8 cellular contexts compared by ENCODE assay signal in genomic region chr10:71851630-71852095, GRCh38. TPM values are rescaled to one million over a fixed set of nuclear protein-coding genes. Genes with fewer than 3 reads are reported as not detected.
DNase-seq lines count a peak whose midpoint lies in the region; ATAC-seq and TF ChIP-seq lines count a peak whose summit lies in the region.
"Not testable (repeated sequence)": the region's sequence is repeated elsewhere in the genome, so short reads cannot be mapped to it uniquely, and the experiment has no call there.

No MANE protein-coding gene starts in this region.

- H3K27ac ChIP-seq in ACC112 (ENCODE audit: low read depth, low read length), result not testable (repeated sequence)
- H3K27ac ChIP-seq in HL-60 (replicated peaks), result peak overlapping the region; percentile 50
- peak overlapping the region; percentile 97 for H3K27ac ChIP-seq in ascending aorta

- H3K4me3 ChIP-seq in ACC112 (ENCODE audit: low read depth, low read length) (peak overlapping the region; percentile 100; the same call in 1 of the 2 replicates), HL-60 (replicated peaks; ENCODE audit: insufficient read depth, low read length) (peak overlapping the region; percentile 13; the same call in 1 of the 2 replicates), ascending aorta (peak overlapping the region; percentile 93 to 97), fibroblast of pulmonary artery (replicated peaks; ENCODE audit: low read depth, low read length) (peak overlapping the region; percentile 82), mononuclear cell (ENCODE audit: low read length) (peak overlapping the region; percentile 98), skeletal muscle satellite cell (ENCODE audit: low read length) (peak overlapping the region; percentile 53)

- peak overlapping the region; percentile 59 for H3K9ac ChIP-seq in skeletal muscle satellite cell (ENCODE audit: low read depth, low read length)

- not testable (repeated sequence) for DNase-seq in HL-60 (ENCODE audit: low read depth in 1 of 2, low spot score in 1 of 2); ascending aorta (ENCODE audit: low spot score in 2 of 2); fibroblast of pulmonary artery (ENCODE audit: low read depth)
- DNase-seq in SKM-1 treated with dmso at 0.1 percent for 144 hours (lab: John Stamatoyannopoulos, UW; ENCODE audit: unreplicated experiment), result peak; percentile 79

- peak; percentile 10 for ATAC-seq in GM19328 (IDR thresholded peaks at IDR 0.05; ENCODE audit: unreplicated experiment)

- peaks cover 44% of the 10 kb centered on the region for H3K79me2 ChIP-seq in ACC112 (ENCODE audit: control insufficient read depth, insufficient read depth, low read length, unreplicated experiment)

- H3K4me2 ChIP-seq in skeletal muscle satellite cell (ENCODE audit: low read length), result peak overlapping the region; percentile 76

- intact Hi-C loops in ascending aorta (cut with DNase I), result loop anchor here (1.0 to 10.0 kb wide), 3 partner anchors 9 to 637 kb away; partner anchors contain the start of gene UNC5B

- not testable (repeated sequence) for H2AFZ ChIP-seq in ACC112 (ENCODE audit: low read length, unreplicated experiment)

- not testable (repeated sequence) for H3K36me3 ChIP-seq in ACC112 (ENCODE audit: insufficient read depth, low read length); ascending aorta; skeletal muscle satellite cell (ENCODE audit: insufficient read depth, low read length)

- TF ChIP-seq CTCF in HL-60 (IDR thresholded peaks at IDR 0.05; ENCODE audit: insufficient read depth, low read length); ascending aorta (IDR thresholded peaks at IDR 0.05); fibroblast of pulmonary artery (IDR thresholded peaks at IDR 0.05; ENCODE audit: low read length, missing control alignments): not testable (repeated sequence)

- not testable (repeated sequence) for H3K9me3 ChIP-seq in ascending aorta; mononuclear cell (ENCODE audit: low read depth, low read length); skeletal muscle satellite cell (replicated peaks; ENCODE audit: low read length)

- H3K27me3 ChIP-seq in ACC112 (ENCODE audit: insufficient read depth, low read length); HL-60 (ENCODE audit: insufficient read depth, poor library complexity, severe bottlenecking); ascending aorta; mononuclear cell (ENCODE audit: insufficient read depth, low read length); skeletal muscle satellite cell (ENCODE audit: control insufficient read depth, insufficient read depth, low read length): not testable (repeated sequence)

- H3K4me1 ChIP-seq in ACC112 (ENCODE audit: control insufficient read depth, insufficient read depth, low read length, unreplicated experiment) (peaks cover 17% of the 10 kb centered on the region), ascending aorta (peaks cover 0 to 25% of the 10 kb centered on the region in 2 donors), mononuclear cell (ENCODE audit: insufficient read depth, low read length) (peaks cover 54% of the 10 kb centered on the region), skeletal muscle satellite cell (ENCODE audit: control insufficient read depth, insufficient read depth, low read length) (peaks cover 26% of the 10 kb centered on the region)

RNA-seq across cellular contexts. Expression of gene PSAP, which starts 0.6 kb away (rescaled TPM):
- total RNA-seq in ascending aorta (653 TPM), mononuclear cell (1,522 TPM)
- 390 and 542 TPM in 2 replicates for total RNA-seq in skeletal muscle satellite cell (2012; rRNA removed)

Comparison
In these comparisons a context has a peak if more than half of its experiments do, and no peak if none do; other contexts are left out.
1. H3K4me3 ChIP-seq: peak in every context shown above with its lines; median percentile 100 in ACC112; 98 in mononuclear cell; 95 in ascending aorta; 82 in fibroblast of pulmonary artery; 53 in skeletal muscle satellite cell; 13 in HL-60.